1 cellular context compared by ENCODE assay signal in the genomic region with DNA sequence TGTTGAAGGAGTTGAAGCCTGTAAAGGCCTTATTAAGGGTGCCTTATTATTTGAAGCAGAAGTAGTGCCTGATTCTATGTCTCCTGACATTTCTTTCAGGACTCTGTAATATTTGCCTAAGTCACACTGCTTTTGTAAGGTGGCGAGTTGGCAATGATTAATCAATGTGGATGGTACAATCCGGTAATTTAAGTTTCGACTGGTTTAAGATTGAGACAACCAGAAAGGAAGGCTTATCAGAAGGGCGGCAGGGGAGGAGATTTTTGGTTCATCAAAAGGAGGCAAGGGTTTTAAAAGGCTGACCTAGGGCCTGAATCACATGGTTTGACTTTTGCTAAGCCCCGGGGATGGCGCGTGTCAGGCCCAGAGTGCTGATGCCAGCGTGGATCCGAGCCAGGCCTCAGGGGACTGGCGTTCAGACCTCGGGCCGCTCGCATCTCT.
TF ChIP-seq lines count a peak whose summit lies in the region.

No MANE protein-coding gene starts in this region.

TF ChIP-seq in A549, 52 proteins besides CTCF, POLR2A, EP300 and RAD21 (continued from another document):
- TF ChIP-seq HOXB13 (CRISPR knock-in tag; IDR thresholded peaks at IDR 0.05; ENCODE audit: low read depth) (peak; percentile 62), JUN (IDR thresholded peaks at IDR 0.05) (no peak), PHF8 (IDR thresholded peaks at IDR 0.05; ENCODE audit: borderline replicate concordance, low read depth) (no peak), EHMT2 (IDR thresholded peaks at IDR 0.05; ENCODE audit: low read depth) (0 out of 2 replicates have a peak, but pooled peaks have one; percentile 35), ZC3H11A (IDR thresholded peaks at IDR 0.05) (no peak), MYC (IDR thresholded peaks at IDR 0.05; ENCODE audit: borderline replicate concordance, low read length) (0 out of 2 replicates have a peak, but pooled peaks have one; percentile 18), HDAC2 (IDR thresholded peaks at IDR 0.05) (no peak), ELK1 (IDR thresholded peaks at IDR 0.05; ENCODE audit: low read depth, low read length) (no peak), RFX5 (IDR thresholded peaks at IDR 0.05) (no peak), RCOR1 (IDR thresholded peaks at IDR 0.05; ENCODE audit: low read depth, low read length) (no peak), CHD2 (IDR thresholded peaks at IDR 0.05; ENCODE audit: low read length, partially characterized antibody) (no peak), HOXB5 (CRISPR knock-in tag; IDR thresholded peaks at IDR 0.05) (peak; percentile 37; the same call in 1 of the 2 replicates)
